Comparison of ENCODE assay signal across 1 cellular context in the genomic region with DNA sequence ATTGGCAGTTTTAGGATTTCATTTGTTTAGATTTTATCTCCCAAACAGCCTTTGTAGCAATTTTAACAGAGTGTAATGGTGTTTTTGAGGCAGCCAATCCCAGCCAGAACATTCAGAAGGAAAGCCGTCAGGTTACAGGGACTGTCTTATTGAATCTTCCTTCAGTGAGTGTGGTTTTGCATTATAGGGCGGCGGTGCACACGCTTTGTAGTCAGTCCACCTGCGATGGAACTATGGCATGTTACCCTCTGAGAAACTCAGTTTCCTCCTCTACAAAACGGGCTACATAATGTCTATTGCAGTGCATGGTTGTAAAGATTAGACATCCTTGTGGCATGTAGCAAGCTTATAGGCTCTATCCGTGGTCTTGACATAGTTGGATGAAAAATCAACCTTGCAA.
TF ChIP-seq lines count a peak whose summit lies in the region.

No MANE protein-coding gene starts in this region.

TF ChIP-seq in SK-N-SH treated with all-trans-retinoic acid at 6 μM for 48 hours, 23 proteins besides CTCF, POLR2A, EP300 and RAD21 (continued from another document):
- TF ChIP-seq, protein P1, sequence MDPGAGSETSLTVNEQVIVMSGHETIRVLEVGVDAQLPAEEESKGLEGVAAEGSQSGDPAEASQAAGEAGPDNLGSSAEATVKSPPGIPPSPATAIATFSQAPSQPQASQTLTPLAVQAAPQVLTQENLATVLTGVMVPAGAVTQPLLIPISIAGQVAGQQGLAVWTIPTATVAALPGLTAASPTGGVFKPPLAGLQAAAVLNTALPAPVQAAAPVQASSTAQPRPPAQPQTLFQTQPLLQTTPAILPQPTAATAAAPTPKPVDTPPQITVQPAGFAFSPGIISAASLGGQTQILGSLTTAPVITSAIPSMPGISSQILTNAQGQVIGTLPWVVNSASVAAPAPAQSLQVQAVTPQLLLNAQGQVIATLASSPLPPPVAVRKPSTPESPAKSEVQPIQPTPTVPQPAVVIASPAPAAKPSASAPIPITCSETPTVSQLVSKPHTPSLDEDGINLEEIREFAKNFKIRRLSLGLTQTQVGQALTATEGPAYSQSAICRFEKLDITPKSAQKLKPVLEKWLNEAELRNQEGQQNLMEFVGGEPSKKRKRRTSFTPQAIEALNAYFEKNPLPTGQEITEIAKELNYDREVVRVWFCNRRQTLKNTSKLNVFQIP (CRISPR knock-in tag; IDR thresholded peaks at IDR 0.05; ENCODE audit: borderline replicate concordance, low read depth), result no peak
- TF ChIP-seq CSDC2 (CRISPR knock-in tag; IDR thresholded peaks at IDR 0.05), result no peak
- no peak for TF ChIP-seq ZNF565 (CRISPR knock-in tag; conservative IDR thresholded peaks at IDR 0.05; ENCODE audit: low read depth)
- TF ChIP-seq, protein P2, sequence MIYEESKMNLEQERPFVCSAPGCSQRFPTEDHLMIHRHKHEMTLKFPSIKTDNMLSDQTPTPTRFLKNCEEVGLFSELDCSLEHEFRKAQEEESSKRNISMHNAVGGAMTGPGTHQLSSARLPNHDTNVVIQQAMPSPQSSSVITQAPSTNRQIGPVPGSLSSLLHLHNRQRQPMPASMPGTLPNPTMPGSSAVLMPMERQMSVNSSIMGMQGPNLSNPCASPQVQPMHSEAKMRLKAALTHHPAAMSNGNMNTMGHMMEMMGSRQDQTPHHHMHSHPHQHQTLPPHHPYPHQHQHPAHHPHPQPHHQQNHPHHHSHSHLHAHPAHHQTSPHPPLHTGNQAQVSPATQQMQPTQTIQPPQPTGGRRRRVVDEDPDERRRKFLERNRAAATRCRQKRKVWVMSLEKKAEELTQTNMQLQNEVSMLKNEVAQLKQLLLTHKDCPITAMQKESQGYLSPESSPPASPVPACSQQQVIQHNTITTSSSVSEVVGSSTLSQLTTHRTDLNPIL (CRISPR knock-in tag; IDR thresholded peaks at IDR 0.05; ENCODE audit: low read depth), result no peak
- no peak for TF ChIP-seq TCF4 (CRISPR knock-in tag; IDR thresholded peaks at IDR 0.05; ENCODE audit: borderline replicate concordance)
- TF ChIP-seq ARNTL (CRISPR knock-in tag; IDR thresholded peaks at IDR 0.05; ENCODE audit: borderline replicate concordance, low read depth), result no peak
- no peak for TF ChIP-seq ISL1 (CRISPR knock-in tag; IDR thresholded peaks at IDR 0.05)
- TF ChIP-seq RARB (CRISPR knock-in tag; IDR thresholded peaks at IDR 0.05), result no peak
- no peak for TF ChIP-seq ESRRG (CRISPR knock-in tag; IDR thresholded peaks at IDR 0.05)
- TF ChIP-seq, protein P3, sequence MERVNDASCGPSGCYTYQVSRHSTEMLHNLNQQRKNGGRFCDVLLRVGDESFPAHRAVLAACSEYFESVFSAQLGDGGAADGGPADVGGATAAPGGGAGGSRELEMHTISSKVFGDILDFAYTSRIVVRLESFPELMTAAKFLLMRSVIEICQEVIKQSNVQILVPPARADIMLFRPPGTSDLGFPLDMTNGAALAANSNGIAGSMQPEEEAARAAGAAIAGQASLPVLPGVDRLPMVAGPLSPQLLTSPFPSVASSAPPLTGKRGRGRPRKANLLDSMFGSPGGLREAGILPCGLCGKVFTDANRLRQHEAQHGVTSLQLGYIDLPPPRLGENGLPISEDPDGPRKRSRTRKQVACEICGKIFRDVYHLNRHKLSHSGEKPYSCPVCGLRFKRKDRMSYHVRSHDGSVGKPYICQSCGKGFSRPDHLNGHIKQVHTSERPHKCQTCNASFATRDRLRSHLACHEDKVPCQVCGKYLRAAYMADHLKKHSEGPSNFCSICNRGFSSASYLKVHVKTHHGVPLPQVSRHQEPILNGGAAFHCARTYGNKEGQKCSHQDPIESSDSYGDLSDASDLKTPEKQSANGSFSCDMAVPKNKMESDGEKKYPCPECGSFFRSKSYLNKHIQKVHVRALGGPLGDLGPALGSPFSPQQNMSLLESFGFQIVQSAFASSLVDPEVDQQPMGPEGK (CRISPR knock-in tag; IDR thresholded peaks at IDR 0.05; ENCODE audit: borderline replicate concordance), result no peak
- TF ChIP-seq TOX (CRISPR knock-in tag; IDR thresholded peaks at IDR 0.05; ENCODE audit: borderline replicate concordance), result no peak
- no peak for TF ChIP-seq PPARA (CRISPR knock-in tag; IDR thresholded peaks at IDR 0.05; ENCODE audit: borderline replicate concordance)
- TF ChIP-seq SNAI2 (CRISPR knock-in tag; IDR thresholded peaks at IDR 0.05), result no peak
